Comparison of ENCODE assay signal across 20 cellular contexts in the genomic region with DNA sequence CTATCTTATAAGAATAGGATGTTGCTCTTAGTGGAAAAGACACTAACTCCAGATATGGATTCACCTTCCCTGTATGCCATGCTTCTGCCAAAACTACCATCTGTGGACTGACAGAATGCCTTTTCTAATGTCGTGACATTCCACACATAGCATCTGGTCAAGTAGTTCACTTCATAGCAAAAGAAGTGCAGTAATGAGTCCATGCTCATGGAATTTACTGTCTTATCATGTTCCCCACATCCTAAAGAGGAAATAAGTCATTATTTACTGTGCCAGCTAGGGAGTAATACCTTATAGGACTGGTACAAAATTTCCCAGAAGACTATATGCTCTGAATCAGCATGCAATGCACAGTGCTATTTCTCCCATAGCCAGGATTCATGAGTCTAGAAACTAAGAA.
DNase-seq lines count a peak whose midpoint lies in the region; ATAC-seq, FAIRE-seq and TF ChIP-seq lines count a peak whose summit lies in the region.
"Had no signal": no experiment of that assay in that cellular context is flagged by ENCODE, and none has a peak within 500 bp of the region (broad histone marks: within the 10 kb centered on the region; RNA-seq: fewer than 3 reads in every experiment).

No MANE protein-coding gene starts in this region.

- TF ChIP-seq CTCF in RWPE2 (IDR thresholded peaks at IDR 0.05; ENCODE audit: poor library complexity, severe bottlenecking): no peak
- TF ChIP-seq CTCF in endothelial cell of umbilical vein (IDR thresholded peaks at IDR 0.05; ENCODE audit: extremely low read depth in 1 of 2, insufficient read depth in 1 of 2, low read depth in 1 of 2, low read length in 2 of 2): no peak
- no peak for TF ChIP-seq CTCF in GM20000 (IDR thresholded peaks at IDR 0.05; ENCODE audit: extremely low read depth, missing control alignments)
- TF ChIP-seq CTCF in mucosa of descending colon (IDR thresholded peaks at IDR 0.05): no peak
- no peak for TF ChIP-seq CTCF in heart right ventricle (IDR thresholded peaks at IDR 0.05)

- H3K27ac ChIP-seq in RWPE2 (ENCODE audit: poor library complexity, severe bottlenecking) (peak overlapping the region; percentile 94), endothelial cell of umbilical vein (ENCODE audit: insufficient read depth, low read depth, low read length) (peak overlapping the region; percentile 60), heart right ventricle (no peak overlapping the region)
- H3K27ac ChIP-seq: BLaER1 treated with 17β-estradiol and CSF1 and Interleukin-3, amounts not matched to agents 10 nM and 100 nM; PC-9; upper lobe of left lung had no signal

- ATAC-seq in RWPE2 (ENCODE audit: low read depth): peak; percentile 98
- no peak for ATAC-seq in mucosa of descending colon
- no peak for ATAC-seq in heart right ventricle
- ATAC-seq: left colon, natural killer cell, right cardiac atrium had no signal

- CTCF ChIA-PET in endothelial cell of umbilical vein (lab: Charles Lee): no interaction called here

- H3K27me3 ChIP-seq in RWPE2 (ENCODE audit: insufficient read depth, poor library complexity, severe bottlenecking): no peaks in the 10 kb centered on the region
- H3K27me3 ChIP-seq in endothelial cell of umbilical vein (ENCODE audit: control insufficient read depth in 2 of 2, insufficient read depth in 2 of 2, low read length in 2 of 2): no peaks in the 10 kb centered on the region
- H3K27me3 ChIP-seq in heart right ventricle: no peaks in the 10 kb centered on the region
- H3K27me3 ChIP-seq: BLaER1 treated with 17β-estradiol and CSF1 and Interleukin-3, amounts not matched to agents 10 nM and 100 nM; upper lobe of left lung had no signal

- no peaks in the 10 kb centered on the region for H3K9me1 ChIP-seq in endothelial cell of umbilical vein (replicated peaks; ENCODE audit: control insufficient read depth, extremely low read depth, insufficient read depth, low read length)

- intact Hi-C loops in endothelial cell of umbilical vein (cut with micrococcal nuclease) (no loop called here), mucosa of descending colon (cut with DNase I, micrococcal nuclease) (no loop called here), heart right ventricle (cut with DNase I) (no loop called here)

- no TSS peak for BruUV-seq in endothelial cell of umbilical vein (replicated peaks; lab: Mats Ljungman, UMichigan)

- no peaks in the 10 kb centered on the region for H3K36me3 ChIP-seq in RWPE2 (ENCODE audit: low read depth)
- H3K36me3 ChIP-seq in endothelial cell of umbilical vein (ENCODE audit: control insufficient read depth in 2 of 2, extremely low read depth in 1 of 2, insufficient read depth in 2 of 2, low read length in 2 of 2): no peaks in the 10 kb centered on the region
- H3K36me3 ChIP-seq in mucosa of descending colon (ENCODE audit: low read depth): no peaks in the 10 kb centered on the region
- H3K36me3 ChIP-seq in heart right ventricle: no peaks in the 10 kb centered on the region
- H3K36me3 ChIP-seq: BLaER1 treated with 17β-estradiol and CSF1 and Interleukin-3, amounts not matched to agents 10 nM and 100 nM; upper lobe of left lung had no signal

- H4K20me1 ChIP-seq in endothelial cell of umbilical vein (replicated peaks; ENCODE audit: control insufficient read depth, extremely low read depth, insufficient read depth, low read length): no peaks in the 10 kb centered on the region
- H4K20me1 ChIP-seq: BLaER1 treated with 17β-estradiol and CSF1 and Interleukin-3, amounts not matched to agents 10 nM and 100 nM had no signal

- H3K4me1 ChIP-seq in RWPE2 (ENCODE audit: insufficient read depth, poor library complexity, severe bottlenecking) (peaks cover 33% of the 10 kb centered on the region), endothelial cell of umbilical vein (ENCODE audit: control insufficient read depth, extremely low read depth, insufficient read depth, low read length) (peaks cover 8% of the 10 kb centered on the region), mucosa of descending colon (ENCODE audit: low read depth) (no peaks in the 10 kb centered on the region), heart right ventricle (no peaks in the 10 kb centered on the region)
- H3K4me1 ChIP-seq: BLaER1 treated with 17β-estradiol and CSF1 and Interleukin-3, amounts not matched to agents 10 nM and 100 nM; upper lobe of left lung had no signal

- H3K9ac ChIP-seq in endothelial cell of umbilical vein (replicated peaks; ENCODE audit: extremely low read depth, insufficient read depth, low read length): no peak overlapping the region
- H3K9ac ChIP-seq: BLaER1 treated with 17β-estradiol and CSF1 and Interleukin-3, amounts not matched to agents 10 nM and 100 nM had no signal

- H3K4me3 ChIP-seq in RWPE2 (ENCODE audit: severe bottlenecking) (no peak overlapping the region), endothelial cell of umbilical vein (replicated peaks in 1 of 3; ENCODE audit: insufficient read depth in 1 of 3, low read depth in 1 of 3, low read length in 3 of 3) (no peak overlapping the region), mucosa of descending colon (no peak overlapping the region), heart right ventricle (no peak overlapping the region)
- H3K4me3 ChIP-seq: BLaER1 treated with 17β-estradiol and CSF1 and Interleukin-3, amounts not matched to agents 10 nM and 100 nM; PC-9; upper lobe of left lung had no signal

- H3K9me3 ChIP-seq in RWPE2 (ENCODE audit: severe bottlenecking) (no peaks in the 10 kb centered on the region), endothelial cell of umbilical vein (replicated peaks; ENCODE audit: control insufficient read depth, insufficient read depth, low read length) (no peaks in the 10 kb centered on the region), mucosa of descending colon (no peaks in the 10 kb centered on the region), heart right ventricle (peaks cover 0 to 2% (median 0%) of the 10 kb centered on the region in 11 donors)
- H3K9me3 ChIP-seq: BLaER1 treated with 17β-estradiol and CSF1 and Interleukin-3, amounts not matched to agents 10 nM and 100 nM; upper lobe of left lung had no signal

- H2AFZ ChIP-seq in endothelial cell of umbilical vein (ENCODE audit: low read depth, low read length): no peak overlapping the region
- H2AFZ ChIP-seq: PC-9 had no signal

- no peak overlapping the region for H3K4me2 ChIP-seq in endothelial cell of umbilical vein (ENCODE audit: insufficient read depth, low read length)
- H3K4me2 ChIP-seq: BLaER1 treated with 17β-estradiol and CSF1 and Interleukin-3, amounts not matched to agents 10 nM and 100 nM; PC-9 had no signal

- no peaks in the 10 kb centered on the region for H3K79me2 ChIP-seq in endothelial cell of umbilical vein (ENCODE audit: control insufficient read depth, insufficient read depth, low read length)

- WGBS in heart right ventricle, 2 donors: 0% methylated on average over 1 of the region's 1 CpG

- POLR2A ChIA-PET in endothelial cell of umbilical vein (lab: Charles Lee): no interaction called here

- peak; percentile 28 for FAIRE-seq in endothelial cell of umbilical vein (lab: Jason Lieb, UNC)

- TF ChIP-seq POLR2A in endothelial cell of umbilical vein (IDR thresholded peaks at IDR 0.05; ENCODE audit: low read depth, low read length): no peak

- dilution Hi-C loops in endothelial cell of umbilical vein (cut with MboI; ENCODE audit: extremely low pct_ligation_motif_present, low sequenced_read_pairs): no loop called here

- peak; percentile 33 for DNase-seq in H4 (ENCODE audit: low spot score)
- no peak for DNase-seq in RWPE2 (ENCODE audit: low spot score)
- peak; percentile 22 for DNase-seq in endothelial cell of umbilical vein (ENCODE audit: low read depth, low spot score)
- peak; percentile 74 for DNase-seq in myocyte (ENCODE audit: low read depth)
- DNase-seq in GM20000 (ENCODE audit: low spot score): no peak
- DNase-seq in mucosa of descending colon: no peak
- no peak for DNase-seq in heart right ventricle
- no peak for DNase-seq in NCI-H1436 treated with DMSO at 0.1 percent for 48 hours (lab: John Stamatoyannopoulos, UW)
- DNase-seq: activated CD4-positive, alpha-beta T cell treated with anti-CD3 and anti-CD28 coated beads, Interleukin-2, amount 10 ng/mL, durations not matched to agents 24 days and 14 days; activated T-cell treated with anti-CD3 and anti-CD28 coated beads, Interleukin-2, amount 50 U/mL, for 48 hours; amniotic stem cell; DND-41; left colon; natural killer cell; NCI-H1105; PC-9; right cardiac atrium; stimulated activated CD4-positive, alpha-beta T cell treated with anti-CD3 and anti-CD28 coated beads, Interleukin-4, amount 100 ng/mL, for 1 hour; upper lobe of left lung had no signal

TF ChIP-seq in endothelial cell of umbilical vein, 7 proteins besides CTCF, POLR2A, EP300 and RAD21:
- no peak for TF ChIP-seq MYC (IDR thresholded peaks at IDR 0.05; ENCODE audit: low read depth, low read length)
- TF ChIP-seq JUN (IDR thresholded peaks at IDR 0.05; ENCODE audit: borderline replicate concordance, insufficient read depth, insufficient read length, low read depth): no peak
- TF ChIP-seq GATA2 (IDR thresholded peaks at IDR 0.05; ENCODE audit: insufficient read depth, insufficient read length, low read depth, low read length): peak; percentile 84
- peak; percentile 74 for TF ChIP-seq FOS (IDR thresholded peaks at IDR 0.05; ENCODE audit: borderline replicate concordance, insufficient read depth, low read length)
- TF ChIP-seq, protein P1, sequence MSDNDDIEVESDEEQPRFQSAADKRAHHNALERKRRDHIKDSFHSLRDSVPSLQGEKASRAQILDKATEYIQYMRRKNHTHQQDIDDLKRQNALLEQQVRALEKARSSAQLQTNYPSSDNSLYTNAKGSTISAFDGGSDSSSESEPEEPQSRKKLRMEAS (IDR thresholded peaks at IDR 0.05; ENCODE audit: insufficient read depth, insufficient read length): no peak

Comparison
In these comparisons a context has a peak if more than half of its experiments do, and no peak if none do; other contexts are left out.
1. DNase-seq: peak in H4 (single experiment), endothelial cell of umbilical vein (single experiment) and myocyte (single experiment); none in RWPE2 (single experiment), GM20000 (single experiment), mucosa of descending colon (0 of 3), heart right ventricle (0 of 2) and NCI-H1436 treated with DMSO at 0.1 percent for 48 hours (single experiment).
2. H3K27ac ChIP-seq: peak in RWPE2 (single experiment) and endothelial cell of umbilical vein (single experiment); none in heart right ventricle (0 of 10).